8 cellular contexts compared by ENCODE assay signal in genomic region chr1:114979278-114979891, GRCh38. TPM values are rescaled to one million over a fixed set of nuclear protein-coding genes. Genes with fewer than 3 reads are reported as not detected.
DNase-seq lines count a peak whose midpoint lies in the region; ATAC-seq and TF ChIP-seq lines count a peak whose summit lies in the region.

No MANE protein-coding gene starts in this region.

- DNase-seq in GM06990 (ENCODE audit: extremely low read depth, insufficient read length) (peak; percentile 12), LHCN-M2 (ENCODE audit: low read depth) (peak; percentile 30), left ventricle myocardium superior (peak; percentile 30), sciatic nerve (ENCODE audit: low spot score) (peak; percentile 76)
- peak; percentile 33 for DNase-seq in activated naive CD8-positive, alpha-beta T cell treated with anti-CD3 and anti-CD28 coated beads for 36 hours

- H3K27ac Mint-ChIP-seq in activated naive CD8-positive, alpha-beta T cell treated with anti-CD3 and anti-CD28 coated beads for 36 hours: no peak overlapping the region

- H3K27me3 ChIP-seq in GM06990 (replicated peaks; ENCODE audit: control insufficient read depth, insufficient read depth, low read length): no peaks in the 10 kb centered on the region

- H3K4me3 Mint-ChIP-seq in activated naive CD8-positive, alpha-beta T cell treated with anti-CD3 and anti-CD28 coated beads for 36 hours: no peak overlapping the region

- H3K27me3 Mint-ChIP-seq in activated naive CD8-positive, alpha-beta T cell treated with anti-CD3 and anti-CD28 coated beads for 36 hours: peaks cover 3% of the 10 kb centered on the region

- peaks cover 3% of the 10 kb centered on the region for H3K36me3 Mint-ChIP-seq in activated naive CD8-positive, alpha-beta T cell treated with anti-CD3 and anti-CD28 coated beads for 36 hours

- no peaks in the 10 kb centered on the region for H3K36me3 ChIP-seq in GM06990 (ENCODE audit: control insufficient read depth, insufficient read depth, low read length)

- H3K4me3 ChIP-seq in GM06990 (replicated peaks; ENCODE audit: low read depth, low read length): no peak overlapping the region

- no peaks in the 10 kb centered on the region for H3K4me1 Mint-ChIP-seq in activated naive CD8-positive, alpha-beta T cell treated with anti-CD3 and anti-CD28 coated beads for 36 hours

- intact Hi-C loops in left ventricle myocardium superior (cut with micrococcal nuclease): loop anchor here (2.0 to 10.0 kb wide), 2 partner anchors 133 to 615 kb away; no protein-coding TSS in a partner anchor
- intact Hi-C loops in sciatic nerve (cut with DNase I): loop anchor here (10.0 kb wide), 1 partner anchor 135 kb away; no protein-coding TSS in a partner anchor

- peak; percentile 65 for TF ChIP-seq CTCF in GM06990 (IDR thresholded peaks at IDR 0.05; ENCODE audit: insufficient read depth, low read length, poor library complexity, severe bottlenecking)

- H3K9me3 Mint-ChIP-seq in activated naive CD8-positive, alpha-beta T cell treated with anti-CD3 and anti-CD28 coated beads for 36 hours: peaks cover 13% of the 10 kb centered on the region

- ATAC-seq in SK-N-SH treated with all-trans-retinoic acid at 6 μM for 48 hours (peak; percentile 65), left ventricle myocardium superior (no peak), sciatic nerve (no peak), HG02588 (IDR thresholded peaks at IDR 0.05; ENCODE audit: unreplicated experiment) (no peak), HG03159 (IDR thresholded peaks at IDR 0.05; ENCODE audit: unreplicated experiment) (no peak)

TF ChIP-seq in SK-N-SH treated with all-trans-retinoic acid at 6 μM for 48 hours, 23 proteins besides CTCF, POLR2A, EP300 and RAD21:
- TF ChIP-seq GLIS3 (CRISPR knock-in tag; IDR thresholded peaks at IDR 0.05): no peak
- no peak for TF ChIP-seq PPARA (CRISPR knock-in tag; IDR thresholded peaks at IDR 0.05; ENCODE audit: borderline replicate concordance)
- no peak for TF ChIP-seq POU6F1 (CRISPR knock-in tag; IDR thresholded peaks at IDR 0.05; ENCODE audit: borderline replicate concordance, low read depth)
- TF ChIP-seq CSDC2 (CRISPR knock-in tag; IDR thresholded peaks at IDR 0.05): no peak
- TF ChIP-seq CREB5 (CRISPR knock-in tag; IDR thresholded peaks at IDR 0.05; ENCODE audit: low read depth): no peak
- TF ChIP-seq ZNF565 (CRISPR knock-in tag; conservative IDR thresholded peaks at IDR 0.05; ENCODE audit: low read depth): no peak
- no peak for TF ChIP-seq TOX (CRISPR knock-in tag; IDR thresholded peaks at IDR 0.05; ENCODE audit: borderline replicate concordance)

RNA-seq across cellular contexts. Expression of gene TSHB, which starts 50.2 kb away (rescaled TPM):
- total RNA-seq in LHCN-M2 (2014; rRNA removed) (not detected in 2 replicates), left ventricle myocardium superior (not detected), sciatic nerve (not detected)
- not detected for polyA plus RNA-seq in LHCN-M2 (2012)
- not detected for total RNA-seq in activated naive CD8-positive, alpha-beta T cell treated with anti-CD3 and anti-CD28 coated beads for 36 hours

Comparison
In these comparisons a context has a peak if more than half of its experiments do, and no peak if none do; other contexts are left out.
1. DNase-seq: peak in every context shown above with its lines; median percentile 76 in sciatic nerve; 33 in activated naive CD8-positive, alpha-beta T cell treated with anti-CD3 and anti-CD28 coated beads for 36 hours; 30 in LHCN-M2; 30 in left ventricle myocardium superior; 12 in GM06990.